25 cellular contexts compared by ENCODE assay signal in genomic region chr1:82830695-82831380, GRCh38.
"Had no signal": no experiment of that assay in that cellular context is flagged by ENCODE, and none has a peak within 500 bp of the region (broad histone marks: within the 10 kb centered on the region; RNA-seq: fewer than 3 reads in every experiment).

No MANE protein-coding gene starts in this region.

- H3K9me3 ChIP-seq: gastrocnemius medialis, mucosa of descending colon, right lobe of liver, suprapubic skin, transverse colon, vagina had no signal

- H3K9me3 Mint-ChIP-seq: endodermal cell; mesothelial cell of epicardium; stimulated activated naive CD8-positive, alpha-beta T cell treated with anti-CD3 and anti-CD28 coated beads, Interleukin-15, amount 100 ng/mL, for 72 hours had no signal

- DNase-seq: dorsolateral prefrontal cortex; effector CD4-positive, alpha-beta T cell; endodermal cell; foreskin fibroblast; gastrocnemius medialis; head of caudate nucleus; mucosa of descending colon; naive B cell; right lobe of liver; small intestine; stimulated activated CD4-positive, alpha-beta T cell treated with anti-CD3 and anti-CD28 coated beads, Interleukin-15, amount 100 ng/mL, for 24 hours; stimulated activated CD4-positive, alpha-beta T cell treated with anti-CD3 and anti-CD28 coated beads, Interleukin-2, amount 100 ng/mL, for 48 hours; stimulated activated naive CD8-positive, alpha-beta T cell treated with anti-CD3 and anti-CD28 coated beads, Interleukin-15, amount 100 ng/mL, for 72 hours; transverse colon had no signal

- H3K79me2 ChIP-seq: parathyroid adenoma had no signal

- H3K36me3 ChIP-seq: gastrocnemius medialis, neural progenitor cell, right lobe of liver, suprapubic skin, transverse colon, vagina had no signal

- H3K4me1 ChIP-seq: gastrocnemius medialis, neural progenitor cell, parathyroid adenoma, right lobe of liver, suprapubic skin, transverse colon, vagina had no signal

- H3K4me3 Mint-ChIP-seq: endodermal cell; memory B cell; mesothelial cell of epicardium; naive B cell; nephron; neural progenitor cell; stimulated activated naive CD8-positive, alpha-beta T cell treated with anti-CD3 and anti-CD28 coated beads, Interleukin-15, amount 100 ng/mL, for 72 hours had no signal

- ATAC-seq: esophagus mucosa; gastrocnemius medialis; mucosa of descending colon; right lobe of liver; stimulated activated naive CD8-positive, alpha-beta T cell treated with anti-CD3 and anti-CD28 coated beads, Interleukin-15, amount 100 ng/mL, for 72 hours had no signal

- H3K27ac Mint-ChIP-seq: endodermal cell; memory B cell; mesothelial cell of epicardium; naive B cell; neural progenitor cell; progenitor cell of endocrine pancreas; stimulated activated naive CD8-positive, alpha-beta T cell treated with anti-CD3 and anti-CD28 coated beads, Interleukin-15, amount 100 ng/mL, for 72 hours had no signal

- H3K9ac ChIP-seq: neural progenitor cell, parathyroid adenoma had no signal

- H3K4me1 Mint-ChIP-seq: memory B cell; naive B cell; nephron; stimulated activated naive CD8-positive, alpha-beta T cell treated with anti-CD3 and anti-CD28 coated beads, Interleukin-15, amount 100 ng/mL, for 72 hours had no signal

- H3K27me3 Mint-ChIP-seq: memory B cell; naive B cell; stimulated activated naive CD8-positive, alpha-beta T cell treated with anti-CD3 and anti-CD28 coated beads, Interleukin-15, amount 100 ng/mL, for 72 hours had no signal

- H3K4me3 ChIP-seq: dorsolateral prefrontal cortex, gastrocnemius medialis, lung, mucosa of descending colon, neural progenitor cell, right lobe of liver, suprapubic skin, transverse colon, vagina had no signal

- H3K36me3 Mint-ChIP-seq: memory B cell, mesothelial cell of epicardium, naive B cell, neural progenitor cell had no signal

- H3K27me3 ChIP-seq: gastrocnemius medialis, neural progenitor cell, right lobe of liver, suprapubic skin, transverse colon, vagina had no signal

- H3K27ac ChIP-seq: dorsolateral prefrontal cortex, epithelial cell of prostate, gastrocnemius medialis, neural progenitor cell, parathyroid adenoma, right lobe of liver, suprapubic skin, transverse colon, vagina had no signal

- H3K4me2 ChIP-seq: neural progenitor cell had no signal

- H2AFZ ChIP-seq: neural progenitor cell, parathyroid adenoma had no signal
